ENCODE assay signal across 27 cellular contexts in genomic region chr12:132668191-132669088, GRCh38. TPM values are rescaled to one million over a fixed set of nuclear protein-coding genes. Genes with fewer than 3 reads are reported as not detected.
"Had no signal": no experiment of that assay in that cellular context is flagged by ENCODE, and none has a peak within 500 bp of the region (broad histone marks: within the 10 kb centered on the region; RNA-seq: fewer than 3 reads in every experiment).

No MANE protein-coding gene starts in this region.

- H3K27ac Mint-ChIP-seq: nephron; stimulated activated memory B cell treated with anti-CD40 and anti-IgM and Interleukin-4, amounts not matched to agents 10 μg/mL and 1 μg/mL and 100 μg/mL, for 72 hours; stimulated activated naive CD8-positive, alpha-beta T cell treated with anti-CD3 and anti-CD28 coated beads, Interleukin-15, Interleukin-2, amounts not matched to agents 100 ng/mL and 50 ng/mL, for 24 hours had no signal

- ATAC-seq: esophagus mucosa; gastrocnemius medialis; left ventricle myocardium superior; lower lobe of right lung; sciatic nerve; stimulated activated memory B cell treated with anti-CD40 and anti-IgM and Interleukin-4, amounts not matched to agents 10 μg/mL and 1 μg/mL and 100 μg/mL, for 72 hours had no signal

- H3K36me3 ChIP-seq: ovary had no signal

- H3K4me3 ChIP-seq: dorsolateral prefrontal cortex, gastrocnemius medialis, lower lobe of right lung, ovary, thoracic aorta, tibial nerve, upper lobe of left lung had no signal

- FAIRE-seq: colon, keratinocyte, urothelium cell line had no signal

- H3K27ac ChIP-seq: dorsolateral prefrontal cortex, epithelial cell of prostate, gastrocnemius medialis, lower lobe of right lung, ovary, thoracic aorta, tibial nerve, upper lobe of left lung had no signal

- H3K4me1 ChIP-seq: gastrocnemius medialis, lower lobe of right lung, tibial nerve, upper lobe of left lung had no signal

- H3K4me1 Mint-ChIP-seq: nephron; stimulated activated memory B cell treated with anti-CD40 and anti-IgM and Interleukin-4, amounts not matched to agents 10 μg/mL and 1 μg/mL and 100 μg/mL, for 72 hours had no signal

- H3K27me3 Mint-ChIP-seq: stimulated activated memory B cell treated with anti-CD40 and anti-IgM and Interleukin-4, amounts not matched to agents 10 μg/mL and 1 μg/mL and 100 μg/mL, for 72 hours; stimulated activated naive CD8-positive, alpha-beta T cell treated with anti-CD3 and anti-CD28 coated beads, Interleukin-15, Interleukin-2, amounts not matched to agents 100 ng/mL and 50 ng/mL, for 24 hours had no signal

- H3K9me3 Mint-ChIP-seq: nephron; stimulated activated memory B cell treated with anti-CD40 and anti-IgM and Interleukin-4, amounts not matched to agents 10 μg/mL and 1 μg/mL and 100 μg/mL, for 72 hours; stimulated activated naive CD8-positive, alpha-beta T cell treated with anti-CD3 and anti-CD28 coated beads, Interleukin-15, Interleukin-2, amounts not matched to agents 100 ng/mL and 50 ng/mL, for 24 hours had no signal

- DNase-seq: cerebellar nuclear complex; dorsolateral prefrontal cortex; effector CD4-positive, alpha-beta T cell; foreskin fibroblast; gastrocnemius medialis; head of caudate nucleus; left ventricle myocardium superior; lower lobe of right lung; occipital lobe; ovary; stimulated activated CD4-positive, alpha-beta T cell treated with anti-CD3 and anti-CD28 coated beads, Interleukin-4, amount 100 ng/mL, for 4 hours; upper lobe of left lung had no signal

- H3K27me3 ChIP-seq: dorsolateral prefrontal cortex, gastrocnemius medialis, ovary, tibial nerve, upper lobe of left lung had no signal

- H3K9me3 ChIP-seq: gastrocnemius medialis, lower lobe of right lung, ovary, thoracic aorta, tibial nerve, upper lobe of left lung had no signal

- H3K4me3 Mint-ChIP-seq: nephron; stimulated activated memory B cell treated with anti-CD40 and anti-IgM and Interleukin-4, amounts not matched to agents 10 μg/mL and 1 μg/mL and 100 μg/mL, for 72 hours; stimulated activated naive CD8-positive, alpha-beta T cell treated with anti-CD3 and anti-CD28 coated beads, Interleukin-15, Interleukin-2, amounts not matched to agents 100 ng/mL and 50 ng/mL, for 24 hours had no signal

RNA-seq across cellular contexts. Expression of gene P2RX2, which starts 49.9 kb away (rescaled TPM):
- total RNA-seq: esophagus mucosa, gastrocnemius medialis, glomerular endothelial cell, left ventricle myocardium superior, mesenteric fat pad, myocyte, occipital lobe, sciatic nerve, skeletal muscle tissue, thoracic aorta, tibial nerve had no signal
- polyA plus RNA-seq: keratinocyte had no signal

RNA-seq across cellular contexts. Expression of gene LRCOL1, which starts 58.1 kb away (rescaled TPM):
- total RNA-seq: glomerular endothelial cell, left ventricle myocardium superior, mesenteric fat pad, myocyte, occipital lobe, sciatic nerve, thoracic aorta, tibial nerve had no signal
- polyA plus RNA-seq: keratinocyte had no signal
